In the genomic region with DNA sequence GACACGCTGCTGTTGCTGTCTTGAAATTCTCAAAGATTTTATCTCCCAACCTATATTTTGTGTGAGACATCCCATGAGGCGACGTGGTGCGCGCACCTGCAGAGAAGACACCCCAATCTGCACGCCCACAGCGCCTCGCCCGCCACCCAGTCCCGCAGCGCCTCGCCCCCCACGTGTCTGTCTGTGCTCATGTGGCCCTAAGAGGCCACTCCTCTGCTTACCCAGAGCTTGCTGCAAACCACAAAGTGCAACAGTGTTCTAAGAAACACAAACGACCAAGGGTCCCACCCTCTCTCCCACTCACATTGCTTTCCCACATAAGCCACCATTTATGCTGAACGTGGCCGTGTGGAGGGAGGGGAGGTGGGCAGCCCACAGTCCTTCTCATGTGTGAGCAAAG, we compare ENCODE assay signal across 21 cellular contexts.
DNase-seq lines count a peak whose midpoint lies in the region; TF ChIP-seq lines count a peak whose summit lies in the region.
"Had no signal": no experiment of that assay in that cellular context is flagged by ENCODE, and none has a peak within 500 bp of the region (broad histone marks: within the 10 kb centered on the region; RNA-seq: fewer than 3 reads in every experiment).

No MANE protein-coding gene starts in this region.

- peaks cover 3 to 9% (median 6%) of the 10 kb centered on the region in 3 experiments for H3K36me3 Mint-ChIP-seq in H9 (ENCODE audit: insufficient read depth in 1 of 3, low read depth in 3 of 3)
- H3K36me3 Mint-ChIP-seq: CD8-positive, alpha-beta memory T cell had no signal

- H3K27me3 ChIP-seq in H9 (ENCODE audit: insufficient read depth, low read length) = no peaks in the 10 kb centered on the region
- H3K27me3 ChIP-seq in tibial nerve = no peaks in the 10 kb centered on the region
- H3K27me3 ChIP-seq in Karpas-422 (ENCODE audit: low read length) = no peaks in the 10 kb centered on the region

- H3K14ac ChIP-seq in H9 (ENCODE audit: insufficient read depth, low read length) = 0 out of 2 replicates have a peak overlapping the region, but pooled peaks have one; percentile 66

- H2AK5ac ChIP-seq in H9 (ENCODE audit: insufficient read length, low read length) = no peak overlapping the region

- H3T11ph ChIP-seq in H9 (ENCODE audit: low read length) = no peak overlapping the region

- H2BK15ac ChIP-seq in H9 (ENCODE audit: low read depth, low read length) = no peak overlapping the region

- no peak overlapping the region for H3K4me3 Mint-ChIP-seq in H9
- H3K4me3 Mint-ChIP-seq: CD8-positive, alpha-beta memory T cell; HFFc6 had no signal

- H4K91ac ChIP-seq in H9 (ENCODE audit: insufficient read length, low read depth, low read length) = no peak overlapping the region

- H3K27ac Mint-ChIP-seq in H9 = 0 out of 7 replicates have a peak overlapping the region, but pooled peaks of 1 of the 3 experiments have one; percentile 9
- H3K27ac Mint-ChIP-seq: CD8-positive, alpha-beta memory T cell; HFFc6 had no signal

- H3K23ac ChIP-seq in H9 (ENCODE audit: insufficient read length, low read depth, low read length) = no peak overlapping the region

- no peak overlapping the region for H3K9ac ChIP-seq in H9 (ENCODE audit: extremely low read depth, insufficient read length, low read length)
- H3K9ac ChIP-seq in Karpas-422 (ENCODE audit: low read length) = no peak overlapping the region

- H4K20me1 ChIP-seq in H9 (ENCODE audit: control insufficient read depth, insufficient read depth, insufficient read length) = no peaks in the 10 kb centered on the region
- H4K20me1 ChIP-seq in Karpas-422 (ENCODE audit: insufficient read depth, low read depth, low read length) = no peaks in the 10 kb centered on the region

- H2BK120ac ChIP-seq in H9 (ENCODE audit: low read depth, low read length, poor library complexity, severe bottlenecking) = no peak overlapping the region

- H3K9me2 ChIP-seq in Karpas-422 (replicated peaks; ENCODE audit: insufficient read depth, low read length) = no peaks in the 10 kb centered on the region

- no peak for TF ChIP-seq POLR2A in tibial nerve (IDR thresholded peaks at IDR 0.05)

- peaks cover 6 to 18% of the 10 kb centered on the region in 2 experiments for H3K9me3 Mint-ChIP-seq in H9

- peak in 1 of 2 donors; percentile 65 for TF ChIP-seq EP300 in tibial nerve (IDR thresholded peaks at IDR 0.05)

- no peak overlapping the region for H3K56ac ChIP-seq in H9 (ENCODE audit: insufficient read length, low read depth, low read length)

- no peak overlapping the region for H2BK12ac ChIP-seq in H9 (ENCODE audit: insufficient read length, low read depth, low read length)

- peak; percentile 9 for DNase-seq in activated CD8-positive, alpha-beta memory T cell treated with anti-CD3 and anti-CD28 coated beads for 24 hours
- no peak for DNase-seq in activated CD8-positive, alpha-beta memory T cell treated with anti-CD3 and anti-CD28 coated beads, Interleukin-2, amount 50 U/mL, for 4 hours
- peak; percentile 22 for DNase-seq in H9
- peak; percentile 14 for DNase-seq in islet precursor cell
- no peak for DNase-seq in tibial nerve (ENCODE audit: low spot score in 2 of 2)
- DNase-seq in Karpas-422 = no peak
- DNase-seq in germinal center (ENCODE audit: low spot score) = no peak
- DNase-seq: 8988T; Calu3; CD8-positive, alpha-beta memory T cell; GDM1; HFFc6; KG1; NCI-H1105; NCI-H2029 treated with DMSO at 0.1 percent for 48 hours; NCI-H226; NCI-H524; NCI-H774; NK-92 treated with Interleukin-12 subunit alpha and Interleukin-12 subunit beta, amount 100 ng/mL, for 24 hours had no signal

- H3K4me1 ChIP-seq in H9 (ENCODE audit: insufficient read depth, low read length) = peaks cover 6% of the 10 kb centered on the region; the same call in 1 of the 2 replicates
- H3K4me1 ChIP-seq in tibial nerve = no peaks in the 10 kb centered on the region
- no peaks in the 10 kb centered on the region for H3K4me1 ChIP-seq in Karpas-422 (ENCODE audit: low read length)

- H2AFZ ChIP-seq in H9 (ENCODE audit: low read length) = no peak overlapping the region
- H2AFZ ChIP-seq in Karpas-422 (ENCODE audit: low read length) = no peak overlapping the region

- no peaks in the 10 kb centered on the region for H3K9me3 ChIP-seq in H9 (ENCODE audit: control insufficient read depth, low read depth, low read length)
- H3K9me3 ChIP-seq in tibial nerve = peaks cover 0 to 11% (median 0%) of the 10 kb centered on the region in 4 donors
- no peaks in the 10 kb centered on the region for H3K9me3 ChIP-seq in Karpas-422 (ENCODE audit: low read length)

- no peaks in the 10 kb centered on the region for H3K23me2 ChIP-seq in H9 (ENCODE audit: insufficient read length, low read depth, low read length, poor library complexity, severe bottlenecking)

- H3K27me3 Mint-ChIP-seq in H9 (ENCODE audit: low read depth) = no peaks in the 10 kb centered on the region

- H3K79me2 ChIP-seq in H9 (ENCODE audit: insufficient read depth, low read length) (no peaks in the 10 kb centered on the region), Karpas-422 (ENCODE audit: low read length) (no peaks in the 10 kb centered on the region)

- H4K8ac ChIP-seq in H9 (replicated peaks; ENCODE audit: insufficient read length, low read depth, low read length) = no peak overlapping the region

- no peak for TF ChIP-seq CTCF in H9 (conservative IDR thresholded peaks at IDR 0.05)
- TF ChIP-seq CTCF in tibial nerve (IDR thresholded peaks at IDR 0.05) = no peak

- WGBS in H9 (ENCODE audit: extremely low coverage, insufficient read length, low lambda C conversion rate) = no CpG with 5 or more reads among the region's 16 CpGs
- WGBS in tibial nerve, 2 donors = 77 to 83% methylated on average over 16 of the region's 16 CpGs

- H3K4me3 ChIP-seq in tibial nerve (no peak overlapping the region), Karpas-422 (ENCODE audit: low read length) (no peak overlapping the region)

- no peak overlapping the region for H3K4me2 ChIP-seq in H9 (ENCODE audit: insufficient read depth, insufficient read length, low read length)
- no peak overlapping the region for H3K4me2 ChIP-seq in Karpas-422 (ENCODE audit: low read depth, low read length, poor library complexity, severe bottlenecking)

- H4K5ac ChIP-seq in H9 (ENCODE audit: insufficient read length, low read depth, low read length) = no peak overlapping the region

- H3K18ac ChIP-seq in H9 (ENCODE audit: insufficient read length, low read depth, low read length) = no peak overlapping the region

- H2BK5ac ChIP-seq in H9 (ENCODE audit: insufficient read length, low read length) = no peak overlapping the region

- peaks cover 50 to 56% of the 10 kb centered on the region in 2 experiments for H3K4me1 Mint-ChIP-seq in H9
- H3K4me1 Mint-ChIP-seq: CD8-positive, alpha-beta memory T cell had no signal

- H2BK20ac ChIP-seq in H9 (ENCODE audit: low read depth, low read length, poor library complexity, severe bottlenecking) = no peak overlapping the region

- no peak overlapping the region for H3K4ac ChIP-seq in H9 (ENCODE audit: low read depth, low read length)

- no peak overlapping the region for H3K27ac ChIP-seq in H9 (ENCODE audit: insufficient read length, low read depth, low read length)
- peak overlapping the region in 3 of 4 donors; percentile 30 to 76 (median 70) for H3K27ac ChIP-seq in tibial nerve
- no peak overlapping the region for H3K27ac ChIP-seq in Karpas-422 (ENCODE audit: low read length)
- H3K27ac ChIP-seq: C4-2B, RWPE1 had no signal

- H3K36me3 ChIP-seq in tibial nerve = no peaks in the 10 kb centered on the region
- H3K36me3 ChIP-seq in Karpas-422 (ENCODE audit: insufficient read depth, low read length) = no peaks in the 10 kb centered on the region

- H3K79me1 ChIP-seq in H9 (ENCODE audit: insufficient read depth, low read depth, low read length, poor library complexity, severe bottlenecking) = no peaks in the 10 kb centered on the region

Comparison
In these comparisons a context has a peak if more than half of its experiments do, and no peak if none do; other contexts are left out.
1. DNase-seq: peak in activated CD8-positive, alpha-beta memory T cell treated with anti-CD3 and anti-CD28 coated beads for 24 hours (single experiment), H9 (single experiment) and islet precursor cell (single experiment); none in activated CD8-positive, alpha-beta memory T cell treated with anti-CD3 and anti-CD28 coated beads, Interleukin-2, amount 50 U/mL, for 4 hours (single experiment), tibial nerve (0 of 2), Karpas-422 (single experiment) and germinal center (single experiment).
2. H3K27ac ChIP-seq: peak in tibial nerve (3 of 4); none in H9 (single experiment) and Karpas-422 (single experiment).